In the genomic region with DNA sequence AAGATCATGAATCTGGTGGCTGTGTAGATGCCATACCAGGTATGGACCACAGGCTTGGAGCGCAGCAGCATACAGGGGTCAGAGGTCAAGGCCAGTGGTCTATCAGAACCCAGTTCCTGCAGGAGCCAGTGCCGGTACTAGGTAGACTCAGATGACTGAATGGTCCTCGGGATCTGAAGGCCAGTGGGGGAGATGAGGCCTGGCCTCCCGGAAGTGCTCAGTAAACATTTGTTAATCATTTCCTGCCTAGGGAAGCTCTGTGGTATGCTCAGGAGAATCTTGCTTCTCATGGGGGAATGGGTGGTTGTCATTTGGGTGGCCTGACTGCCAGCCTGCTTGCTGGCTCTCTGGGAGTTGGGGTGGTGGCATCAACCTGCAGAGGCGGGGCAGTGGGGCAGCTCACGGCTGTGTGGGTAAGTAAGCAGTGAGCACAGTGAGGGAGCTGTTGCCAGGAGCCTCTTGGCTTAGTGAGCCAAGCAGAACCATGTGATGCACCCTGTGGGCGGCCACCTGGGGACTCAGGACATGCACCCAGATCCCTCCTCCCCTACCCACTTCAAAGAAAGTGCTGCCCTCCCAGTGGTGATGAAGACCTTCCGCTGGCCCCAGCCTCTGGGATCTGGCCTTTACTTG, we compare ENCODE assay signal across 1 cellular context.
A peak's percentile ranks its signal among the peaks of the same experiment; 100 is the strongest.
TF ChIP-seq lines count a peak whose summit lies in the region.

No MANE protein-coding gene starts in this region.

TF ChIP-seq in HepG2, 621 proteins besides CTCF, POLR2A, EP300 and RAD21 (continued from another document and continues in another):
- TF ChIP-seq, protein P1, sequence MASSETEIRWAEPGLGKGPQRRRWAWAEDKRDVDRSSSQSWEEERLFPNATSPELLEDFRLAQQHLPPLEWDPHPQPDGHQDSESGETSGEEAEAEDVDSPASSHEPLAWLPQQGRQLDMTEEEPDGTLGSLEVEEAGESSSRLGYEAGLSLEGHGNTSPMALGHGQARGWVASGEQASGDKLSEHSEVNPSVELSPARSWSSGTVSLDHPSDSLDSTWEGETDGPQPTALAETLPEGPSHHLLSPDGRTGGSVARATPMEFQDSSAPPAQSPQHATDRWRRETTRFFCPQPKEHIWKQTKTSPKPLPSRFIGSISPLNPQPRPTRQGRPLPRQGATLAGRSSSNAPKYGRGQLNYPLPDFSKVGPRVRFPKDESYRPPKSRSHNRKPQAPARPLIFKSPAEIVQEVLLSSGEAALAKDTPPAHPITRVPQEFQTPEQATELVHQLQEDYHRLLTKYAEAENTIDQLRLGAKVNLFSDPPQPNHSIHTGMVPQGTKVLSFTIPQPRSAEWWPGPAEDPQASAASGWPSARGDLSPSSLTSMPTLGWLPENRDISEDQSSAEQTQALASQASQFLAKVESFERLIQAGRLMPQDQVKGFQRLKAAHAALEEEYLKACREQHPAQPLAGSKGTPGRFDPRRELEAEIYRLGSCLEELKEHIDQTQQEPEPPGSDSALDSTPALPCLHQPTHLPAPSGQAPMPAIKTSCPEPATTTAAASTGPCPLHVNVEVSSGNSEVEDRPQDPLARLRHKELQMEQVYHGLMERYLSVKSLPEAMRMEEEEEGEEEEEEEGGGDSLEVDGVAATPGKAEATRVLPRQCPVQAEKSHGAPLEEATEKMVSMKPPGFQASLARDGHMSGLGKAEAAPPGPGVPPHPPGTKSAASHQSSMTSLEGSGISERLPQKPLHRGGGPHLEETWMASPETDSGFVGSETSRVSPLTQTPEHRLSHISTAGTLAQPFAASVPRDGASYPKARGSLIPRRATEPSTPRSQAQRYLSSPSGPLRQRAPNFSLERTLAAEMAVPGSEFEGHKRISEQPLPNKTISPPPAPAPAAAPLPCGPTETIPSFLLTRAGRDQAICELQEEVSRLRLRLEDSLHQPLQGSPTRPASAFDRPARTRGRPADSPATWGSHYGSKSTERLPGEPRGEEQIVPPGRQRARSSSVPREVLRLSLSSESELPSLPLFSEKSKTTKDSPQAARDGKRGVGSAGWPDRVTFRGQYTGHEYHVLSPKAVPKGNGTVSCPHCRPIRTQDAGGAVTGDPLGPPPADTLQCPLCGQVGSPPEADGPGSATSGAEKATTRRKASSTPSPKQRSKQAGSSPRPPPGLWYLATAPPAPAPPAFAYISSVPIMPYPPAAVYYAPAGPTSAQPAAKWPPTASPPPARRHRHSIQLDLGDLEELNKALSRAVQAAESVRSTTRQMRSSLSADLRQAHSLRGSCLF (CRISPR knock-in tag; IDR thresholded peaks at IDR 0.05; ENCODE audit: borderline replicate concordance) = no peak
- no peak for TF ChIP-seq ZNF605 (CRISPR knock-in tag; IDR thresholded peaks at IDR 0.05)
- TF ChIP-seq SNAPC2 (CRISPR knock-in tag; IDR thresholded peaks at IDR 0.05) = no peak
- no peak for TF ChIP-seq ZFP36L2 (CRISPR knock-in tag; IDR thresholded peaks at IDR 0.05)
- TF ChIP-seq, protein P2, sequence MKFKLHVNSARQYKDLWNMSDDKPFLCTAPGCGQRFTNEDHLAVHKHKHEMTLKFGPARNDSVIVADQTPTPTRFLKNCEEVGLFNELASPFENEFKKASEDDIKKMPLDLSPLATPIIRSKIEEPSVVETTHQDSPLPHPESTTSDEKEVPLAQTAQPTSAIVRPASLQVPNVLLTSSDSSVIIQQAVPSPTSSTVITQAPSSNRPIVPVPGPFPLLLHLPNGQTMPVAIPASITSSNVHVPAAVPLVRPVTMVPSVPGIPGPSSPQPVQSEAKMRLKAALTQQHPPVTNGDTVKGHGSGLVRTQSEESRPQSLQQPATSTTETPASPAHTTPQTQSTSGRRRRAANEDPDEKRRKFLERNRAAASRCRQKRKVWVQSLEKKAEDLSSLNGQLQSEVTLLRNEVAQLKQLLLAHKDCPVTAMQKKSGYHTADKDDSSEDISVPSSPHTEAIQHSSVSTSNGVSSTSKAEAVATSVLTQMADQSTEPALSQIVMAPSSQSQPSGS (CRISPR knock-in tag; IDR thresholded peaks at IDR 0.05) = no peak
- TF ChIP-seq IRF2 (CRISPR knock-in tag; IDR thresholded peaks at IDR 0.05) = peak; percentile 36; the same call in 1 of the 2 replicates
- TF ChIP-seq, protein P3, sequence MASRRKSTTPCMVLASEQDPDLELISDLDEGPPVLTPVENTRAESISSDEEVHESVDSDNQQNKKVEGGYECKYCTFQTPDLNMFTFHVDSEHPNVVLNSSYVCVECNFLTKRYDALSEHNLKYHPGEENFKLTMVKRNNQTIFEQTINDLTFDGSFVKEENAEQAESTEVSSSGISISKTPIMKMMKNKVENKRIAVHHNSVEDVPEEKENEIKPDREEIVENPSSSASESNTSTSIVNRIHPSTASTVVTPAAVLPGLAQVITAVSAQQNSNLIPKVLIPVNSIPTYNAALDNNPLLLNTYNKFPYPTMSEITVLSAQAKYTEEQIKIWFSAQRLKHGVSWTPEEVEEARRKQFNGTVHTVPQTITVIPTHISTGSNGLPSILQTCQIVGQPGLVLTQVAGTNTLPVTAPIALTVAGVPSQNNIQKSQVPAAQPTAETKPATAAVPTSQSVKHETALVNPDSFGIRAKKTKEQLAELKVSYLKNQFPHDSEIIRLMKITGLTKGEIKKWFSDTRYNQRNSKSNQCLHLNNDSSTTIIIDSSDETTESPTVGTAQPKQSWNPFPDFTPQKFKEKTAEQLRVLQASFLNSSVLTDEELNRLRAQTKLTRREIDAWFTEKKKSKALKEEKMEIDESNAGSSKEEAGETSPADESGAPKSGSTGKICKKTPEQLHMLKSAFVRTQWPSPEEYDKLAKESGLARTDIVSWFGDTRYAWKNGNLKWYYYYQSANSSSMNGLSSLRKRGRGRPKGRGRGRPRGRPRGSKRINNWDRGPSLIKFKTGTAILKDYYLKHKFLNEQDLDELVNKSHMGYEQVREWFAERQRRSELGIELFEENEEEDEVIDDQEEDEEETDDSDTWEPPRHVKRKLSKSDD (CRISPR knock-in tag; IDR thresholded peaks at IDR 0.05; ENCODE audit: low read depth) = no peak
- no peak for TF ChIP-seq ZNF572 (CRISPR knock-in tag; IDR thresholded peaks at IDR 0.05)
- no peak for TF ChIP-seq ZNF547 (CRISPR knock-in tag; IDR thresholded peaks at IDR 0.05)
- TF ChIP-seq, protein P4, sequence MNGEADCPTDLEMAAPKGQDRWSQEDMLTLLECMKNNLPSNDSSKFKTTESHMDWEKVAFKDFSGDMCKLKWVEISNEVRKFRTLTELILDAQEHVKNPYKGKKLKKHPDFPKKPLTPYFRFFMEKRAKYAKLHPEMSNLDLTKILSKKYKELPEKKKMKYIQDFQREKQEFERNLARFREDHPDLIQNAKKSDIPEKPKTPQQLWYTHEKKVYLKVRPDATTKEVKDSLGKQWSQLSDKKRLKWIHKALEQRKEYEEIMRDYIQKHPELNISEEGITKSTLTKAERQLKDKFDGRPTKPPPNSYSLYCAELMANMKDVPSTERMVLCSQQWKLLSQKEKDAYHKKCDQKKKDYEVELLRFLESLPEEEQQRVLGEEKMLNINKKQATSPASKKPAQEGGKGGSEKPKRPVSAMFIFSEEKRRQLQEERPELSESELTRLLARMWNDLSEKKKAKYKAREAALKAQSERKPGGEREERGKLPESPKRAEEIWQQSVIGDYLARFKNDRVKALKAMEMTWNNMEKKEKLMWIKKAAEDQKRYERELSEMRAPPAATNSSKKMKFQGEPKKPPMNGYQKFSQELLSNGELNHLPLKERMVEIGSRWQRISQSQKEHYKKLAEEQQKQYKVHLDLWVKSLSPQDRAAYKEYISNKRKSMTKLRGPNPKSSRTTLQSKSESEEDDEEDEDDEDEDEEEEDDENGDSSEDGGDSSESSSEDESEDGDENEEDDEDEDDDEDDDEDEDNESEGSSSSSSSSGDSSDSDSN (CRISPR knock-in tag; IDR thresholded peaks at IDR 0.05) = no peak
- no peak for TF ChIP-seq KLF6 (CRISPR knock-in tag; IDR thresholded peaks at IDR 0.05)
- no peak for TF ChIP-seq ZNF331 (CRISPR knock-in tag; IDR thresholded peaks at IDR 0.05)
- 0 out of 2 replicates have a peak, but pooled peaks have one; percentile 27 for TF ChIP-seq HNRNPL (IDR thresholded peaks at IDR 0.05; ENCODE audit: low read depth, low read length)
- TF ChIP-seq ZC3H4 (CRISPR knock-in tag; IDR thresholded peaks at IDR 0.05; ENCODE audit: borderline replicate concordance) = no peak
- no peak for TF ChIP-seq KLF11 (CRISPR knock-in tag; IDR thresholded peaks at IDR 0.05)
- no peak for TF ChIP-seq ZNF773 (CRISPR knock-in tag; IDR thresholded peaks at IDR 0.05; ENCODE audit: borderline replicate concordance)
- 0 out of 2 replicates have a peak, but pooled peaks have one; percentile 25 for TF ChIP-seq HOXA3 (CRISPR knock-in tag; IDR thresholded peaks at IDR 0.05)
- TF ChIP-seq TARDBP (CRISPR knock-in tag; IDR thresholded peaks at IDR 0.05) = 0 out of 2 replicates have a peak, but pooled peaks have one; percentile 43
- no peak for TF ChIP-seq ZNF558 (CRISPR knock-in tag; IDR thresholded peaks at IDR 0.05; ENCODE audit: borderline replicate concordance)
- no peak for TF ChIP-seq NRL (CRISPR knock-in tag; IDR thresholded peaks at IDR 0.05; ENCODE audit: borderline replicate concordance)
- TF ChIP-seq CC2D1A (CRISPR knock-in tag; IDR thresholded peaks at IDR 0.05) = no peak
- no peak for TF ChIP-seq KAT7 (CRISPR knock-in tag; IDR thresholded peaks at IDR 0.05; ENCODE audit: borderline replicate concordance)
- no peak for TF ChIP-seq ZNF224 (CRISPR knock-in tag; IDR thresholded peaks at IDR 0.05)
- TF ChIP-seq ZNF17 (CRISPR knock-in tag; IDR thresholded peaks at IDR 0.05) = no peak
- no peak for TF ChIP-seq ZNF766 (CRISPR knock-in tag; IDR thresholded peaks at IDR 0.05; ENCODE audit: borderline replicate concordance)
- TF ChIP-seq ZNF264 (CRISPR knock-in tag; IDR thresholded peaks at IDR 0.05) = 0 out of 2 replicates have a peak, but pooled peaks have one; percentile 42
- TF ChIP-seq RXRB (CRISPR knock-in tag; IDR thresholded peaks at IDR 0.05; ENCODE audit: borderline replicate concordance) = 0 out of 2 replicates have a peak, but pooled peaks have one; percentile 21
- TF ChIP-seq, protein P5, sequence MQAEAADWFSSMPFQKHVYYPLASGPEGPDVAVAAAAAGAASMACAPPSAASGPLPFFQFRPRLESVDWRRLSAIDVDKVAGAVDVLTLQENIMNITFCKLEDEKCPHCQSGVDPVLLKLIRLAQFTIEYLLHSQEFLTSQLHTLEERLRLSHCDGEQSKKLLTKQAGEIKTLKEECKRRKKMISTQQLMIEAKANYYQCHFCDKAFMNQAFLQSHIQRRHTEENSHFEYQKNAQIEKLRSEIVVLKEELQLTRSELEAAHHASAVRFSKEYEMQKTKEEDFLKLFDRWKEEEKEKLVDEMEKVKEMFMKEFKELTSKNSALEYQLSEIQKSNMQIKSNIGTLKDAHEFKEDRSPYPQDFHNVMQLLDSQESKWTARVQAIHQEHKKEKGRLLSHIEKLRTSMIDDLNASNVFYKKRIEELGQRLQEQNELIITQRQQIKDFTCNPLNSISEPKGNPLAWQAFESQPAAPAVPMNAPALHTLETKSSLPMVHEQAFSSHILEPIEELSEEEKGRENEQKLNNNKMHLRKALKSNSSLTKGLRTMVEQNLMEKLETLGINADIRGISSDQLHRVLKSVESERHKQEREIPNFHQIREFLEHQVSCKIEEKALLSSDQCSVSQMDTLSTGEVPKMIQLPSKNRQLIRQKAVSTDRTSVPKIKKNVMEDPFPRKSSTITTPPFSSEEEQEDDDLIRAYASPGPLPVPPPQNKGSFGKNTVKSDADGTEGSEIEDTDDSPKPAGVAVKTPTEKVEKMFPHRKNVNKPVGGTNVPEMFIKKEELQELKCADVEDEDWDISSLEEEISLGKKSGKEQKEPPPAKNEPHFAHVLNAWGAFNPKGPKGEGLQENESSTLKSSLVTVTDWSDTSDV (CRISPR knock-in tag; IDR thresholded peaks at IDR 0.05) = no peak
- TF ChIP-seq, protein P6, sequence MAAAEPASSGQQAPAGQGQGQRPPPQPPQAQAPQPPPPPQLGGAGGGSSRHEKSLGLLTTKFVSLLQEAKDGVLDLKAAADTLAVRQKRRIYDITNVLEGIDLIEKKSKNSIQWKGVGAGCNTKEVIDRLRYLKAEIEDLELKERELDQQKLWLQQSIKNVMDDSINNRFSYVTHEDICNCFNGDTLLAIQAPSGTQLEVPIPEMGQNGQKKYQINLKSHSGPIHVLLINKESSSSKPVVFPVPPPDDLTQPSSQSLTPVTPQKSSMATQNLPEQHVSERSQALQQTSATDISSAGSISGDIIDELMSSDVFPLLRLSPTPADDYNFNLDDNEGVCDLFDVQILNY (CRISPR knock-in tag; conservative IDR thresholded peaks at IDR 0.05) = no peak
- no peak for TF ChIP-seq DNMT1 (CRISPR knock-in tag; IDR thresholded peaks at IDR 0.05)
- peak; percentile 46 for TF ChIP-seq TEAD3 (CRISPR knock-in tag; optimal IDR thresholded peaks at IDR 0.05; ENCODE audit: borderline replicate concordance)
- peak; percentile 77 for TF ChIP-seq ELF3 (CRISPR knock-in tag; IDR thresholded peaks at IDR 0.05)
- TF ChIP-seq RFX1 (IDR thresholded peaks at IDR 0.05) = no peak
- TF ChIP-seq, protein P7, sequence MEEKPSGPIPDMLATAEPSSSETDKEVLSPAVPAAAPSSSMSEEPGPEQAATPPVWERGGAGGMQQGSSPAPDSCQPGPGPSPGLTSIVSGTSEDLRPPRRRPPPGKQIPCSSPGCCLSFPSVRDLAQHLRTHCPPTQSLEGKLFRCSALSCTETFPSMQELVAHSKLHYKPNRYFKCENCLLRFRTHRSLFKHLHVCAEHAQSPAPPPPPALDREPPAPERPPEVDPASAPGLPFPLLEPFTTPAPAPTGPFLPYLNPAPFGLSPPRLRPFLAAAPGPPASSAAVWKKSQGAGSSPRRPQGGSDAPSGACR (CRISPR knock-in tag; IDR thresholded peaks at IDR 0.05) = no peak
- TF ChIP-seq, protein P8, sequence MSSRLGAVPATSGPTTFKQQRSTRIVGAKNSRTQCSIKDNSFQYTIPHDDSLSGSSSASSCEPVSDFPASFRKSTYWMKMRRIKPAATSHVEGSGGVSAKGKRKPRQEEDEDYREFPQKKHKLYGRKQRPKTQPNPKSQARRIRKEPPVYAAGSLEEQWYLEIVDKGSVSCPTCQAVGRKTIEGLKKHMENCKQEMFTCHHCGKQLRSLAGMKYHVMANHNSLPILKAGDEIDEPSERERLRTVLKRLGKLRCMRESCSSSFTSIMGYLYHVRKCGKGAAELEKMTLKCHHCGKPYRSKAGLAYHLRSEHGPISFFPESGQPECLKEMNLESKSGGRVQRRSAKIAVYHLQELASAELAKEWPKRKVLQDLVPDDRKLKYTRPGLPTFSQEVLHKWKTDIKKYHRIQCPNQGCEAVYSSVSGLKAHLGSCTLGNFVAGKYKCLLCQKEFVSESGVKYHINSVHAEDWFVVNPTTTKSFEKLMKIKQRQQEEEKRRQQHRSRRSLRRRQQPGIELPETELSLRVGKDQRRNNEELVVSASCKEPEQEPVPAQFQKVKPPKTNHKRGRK (CRISPR knock-in tag; IDR thresholded peaks at IDR 0.05) = no peak
- TF ChIP-seq HNRNPUL1 (IDR thresholded peaks at IDR 0.05; ENCODE audit: low read depth, low read length) = no peak
- TF ChIP-seq ZNF510 (CRISPR knock-in tag; IDR thresholded peaks at IDR 0.05; ENCODE audit: low read depth) = no peak
- peak; percentile 67 for TF ChIP-seq RARA (CRISPR knock-in tag; IDR thresholded peaks at IDR 0.05)
- peak; percentile 67 for TF ChIP-seq FOXA3 (CRISPR knock-in tag; IDR thresholded peaks at IDR 0.05)
- TF ChIP-seq NBN (conservative IDR thresholded peaks at IDR 0.05) = no peak
- TF ChIP-seq KMT2B (CRISPR knock-in tag; IDR thresholded peaks at IDR 0.05) = no peak
- no peak for TF ChIP-seq SP5 (CRISPR knock-in tag; IDR thresholded peaks at IDR 0.05; ENCODE audit: borderline replicate concordance, low read depth)
- peak; percentile 29; the same call in 1 of the 2 replicates for TF ChIP-seq FOXJ3 (CRISPR knock-in tag; IDR thresholded peaks at IDR 0.05; ENCODE audit: borderline replicate concordance)
